In genomic region chr1:90402893-90403849, GRCh38 we compare ENCODE assay signal across 12 cellular contexts.
DNase-seq lines count a peak whose midpoint lies in the region; ATAC-seq and TF ChIP-seq lines count a peak whose summit lies in the region.
"Had no signal": no experiment of that assay in that cellular context is flagged by ENCODE, and none has a peak within 500 bp of the region (broad histone marks: within the 10 kb centered on the region; RNA-seq: fewer than 3 reads in every experiment).

No MANE protein-coding gene starts in this region.

- H3F3A ChIP-seq in neural progenitor cell (ENCODE audit: low read depth), result no peaks in the 10 kb centered on the region

- H3K79me2 ChIP-seq in neural progenitor cell (ENCODE audit: low read depth), result no peaks in the 10 kb centered on the region

- no peak overlapping the region for H3K4me3 ChIP-seq in neural progenitor cell
- H3K4me3 ChIP-seq: thoracic aorta had no signal

- no peak overlapping the region for H3K4me3 Mint-ChIP-seq in neural progenitor cell
- H3K4me3 Mint-ChIP-seq in stimulated activated naive B cell treated with anti-CD40 and anti-IgM and Interleukin-4, amounts not matched to agents 10 μg/mL and 1 μg/mL and 100 μg/mL, for 72 hours, result no peak overlapping the region
- H3K4me3 Mint-ChIP-seq: activated T-helper 17 cell treated with anti-CD3 and anti-CD28 coated beads, Interleukin-2, amount 50 U/mL, for 72 hours; nephron had no signal

- no peaks in the 10 kb centered on the region for H3K27me3 Mint-ChIP-seq in neural progenitor cell (ENCODE audit: insufficient read depth, low read depth)
- no peaks in the 10 kb centered on the region for H3K27me3 Mint-ChIP-seq in stimulated activated naive B cell treated with anti-CD40 and anti-IgM and Interleukin-4, amounts not matched to agents 10 μg/mL and 1 μg/mL and 100 μg/mL, for 72 hours

- no peak overlapping the region for H3K9ac ChIP-seq in neural progenitor cell

- DNase-seq in EL (peak; percentile 96), NCI-H2196 treated with DMSO at 0.1 percent for 48 hours (lab: John Stamatoyannopoulos, UW; ENCODE audit: unreplicated experiment) (peak; percentile 1), ecto neural progenitor cell (ENCODE audit: low spot score) (peak; percentile 52), neural progenitor cell (ENCODE audit: low spot score) (peak; percentile 59), anterior cingulate cortex (lab: John Stamatoyannopoulos, UW) (no peak), activated gamma-delta T cell treated with Interleukin-2 at 50 U/mL for 16 hours (no peak)
- no peak for DNase-seq in stimulated activated naive B cell treated with anti-CD40 and anti-IgM and Interleukin-4, amounts not matched to agents 10 μg/mL and 1 μg/mL and 100 μg/mL, for 72 hours
- DNase-seq: NCI-H2171 had no signal

- H3K4me1 Mint-ChIP-seq in neural progenitor cell, result peaks cover 36% of the 10 kb centered on the region
- H3K4me1 Mint-ChIP-seq in stimulated activated naive B cell treated with anti-CD40 and anti-IgM and Interleukin-4, amounts not matched to agents 10 μg/mL and 1 μg/mL and 100 μg/mL, for 72 hours, result no peaks in the 10 kb centered on the region
- H3K4me1 Mint-ChIP-seq: activated T-helper 17 cell treated with anti-CD3 and anti-CD28 coated beads, Interleukin-2, amount 50 U/mL, for 72 hours had no signal

- H3K27ac ChIP-seq in neural progenitor cell, result no peak overlapping the region
- H3K27ac ChIP-seq: thoracic aorta had no signal

- peak overlapping the region; percentile 39 for H2AFZ ChIP-seq in neural progenitor cell (replicated peaks)

- H3K36me3 ChIP-seq in neural progenitor cell, result no peaks in the 10 kb centered on the region
- H3K36me3 ChIP-seq: thoracic aorta had no signal

- no peak for TF ChIP-seq CTCF in neural progenitor cell (IDR thresholded peaks at IDR 0.05)

- no peak for ATAC-seq in GM21529 (IDR thresholded peaks at IDR 0.05; ENCODE audit: unreplicated experiment)
- no peak for ATAC-seq in stimulated activated naive B cell treated with anti-CD40 and anti-IgM and Interleukin-4, amounts not matched to agents 10 μg/mL and 1 μg/mL and 100 μg/mL, for 72 hours (replicated peaks)
- ATAC-seq: activated T-helper 17 cell treated with anti-CD3 and anti-CD28 coated beads, Interleukin-2, amount 50 U/mL, for 72 hours had no signal

- H4K20me1 ChIP-seq in neural progenitor cell (ENCODE audit: low read depth), result no peaks in the 10 kb centered on the region

- no peaks in the 10 kb centered on the region for H3K9me3 ChIP-seq in neural progenitor cell (ENCODE audit: low read depth)
- H3K9me3 ChIP-seq: thoracic aorta had no signal

- H3K27ac Mint-ChIP-seq in neural progenitor cell, result peak overlapping the region; percentile 69
- no peak overlapping the region for H3K27ac Mint-ChIP-seq in stimulated activated naive B cell treated with anti-CD40 and anti-IgM and Interleukin-4, amounts not matched to agents 10 μg/mL and 1 μg/mL and 100 μg/mL, for 72 hours
- H3K27ac Mint-ChIP-seq: activated T-helper 17 cell treated with anti-CD3 and anti-CD28 coated beads, Interleukin-2, amount 50 U/mL, for 72 hours; nephron had no signal

- peaks cover 2% of the 10 kb centered on the region for H3K9me3 Mint-ChIP-seq in neural progenitor cell
- H3K9me3 Mint-ChIP-seq in stimulated activated naive B cell treated with anti-CD40 and anti-IgM and Interleukin-4, amounts not matched to agents 10 μg/mL and 1 μg/mL and 100 μg/mL, for 72 hours, result no peaks in the 10 kb centered on the region
- H3K9me3 Mint-ChIP-seq: activated T-helper 17 cell treated with anti-CD3 and anti-CD28 coated beads, Interleukin-2, amount 50 U/mL, for 72 hours; nephron had no signal

- no peaks in the 10 kb centered on the region for H3K27me3 ChIP-seq in neural progenitor cell

- no peaks in the 10 kb centered on the region for H3K36me3 Mint-ChIP-seq in neural progenitor cell
- H3K36me3 Mint-ChIP-seq in stimulated activated naive B cell treated with anti-CD40 and anti-IgM and Interleukin-4, amounts not matched to agents 10 μg/mL and 1 μg/mL and 100 μg/mL, for 72 hours, result no peaks in the 10 kb centered on the region

- peaks cover 6% of the 10 kb centered on the region for H3K4me1 ChIP-seq in neural progenitor cell

- H3K4me2 ChIP-seq in neural progenitor cell, result no peak overlapping the region

Comparison
In these comparisons a context has a peak if more than half of its experiments do, and no peak if none do; other contexts are left out.
1. DNase-seq: peak in EL (single experiment), NCI-H2196 treated with DMSO at 0.1 percent for 48 hours (single experiment), ecto neural progenitor cell (single experiment) and neural progenitor cell (single experiment); none in anterior cingulate cortex (0 of 58), activated gamma-delta T cell treated with Interleukin-2 at 50 U/mL for 16 hours (single experiment) and stimulated activated naive B cell treated with anti-CD40 and anti-IgM and Interleukin-4, amounts not matched to agents 10 μg/mL and 1 μg/mL and 100 μg/mL, for 72 hours (single experiment).